In genomic region chr7:138398857-138399256, GRCh38 we compare ENCODE assay signal across 7 cellular contexts.
"Had no signal": no experiment of that assay in that cellular context is flagged by ENCODE, and none has a peak within 500 bp of the region (broad histone marks: within the 10 kb centered on the region; RNA-seq: fewer than 3 reads in every experiment).

No MANE protein-coding gene starts in this region.

- DNase-seq: IMR-90, KBM-7, KG1 had no signal

- ATAC-seq: K562 had no signal

- H3K4me3 ChIP-seq: K562 had no signal

- H3K4me1 Mint-ChIP-seq: IgD-negative memory B cell had no signal

- H3K27me3 Mint-ChIP-seq: IgD-negative memory B cell had no signal

- H3K27ac ChIP-seq: HL-60 had no signal

- H3K4me3 Mint-ChIP-seq: IgD-negative memory B cell had no signal

- FAIRE-seq: HTR-8/SVneo, K562 had no signal

- H3K27ac Mint-ChIP-seq: IgD-negative memory B cell had no signal
